8 cellular contexts compared by ENCODE assay signal in the genomic region with DNA sequence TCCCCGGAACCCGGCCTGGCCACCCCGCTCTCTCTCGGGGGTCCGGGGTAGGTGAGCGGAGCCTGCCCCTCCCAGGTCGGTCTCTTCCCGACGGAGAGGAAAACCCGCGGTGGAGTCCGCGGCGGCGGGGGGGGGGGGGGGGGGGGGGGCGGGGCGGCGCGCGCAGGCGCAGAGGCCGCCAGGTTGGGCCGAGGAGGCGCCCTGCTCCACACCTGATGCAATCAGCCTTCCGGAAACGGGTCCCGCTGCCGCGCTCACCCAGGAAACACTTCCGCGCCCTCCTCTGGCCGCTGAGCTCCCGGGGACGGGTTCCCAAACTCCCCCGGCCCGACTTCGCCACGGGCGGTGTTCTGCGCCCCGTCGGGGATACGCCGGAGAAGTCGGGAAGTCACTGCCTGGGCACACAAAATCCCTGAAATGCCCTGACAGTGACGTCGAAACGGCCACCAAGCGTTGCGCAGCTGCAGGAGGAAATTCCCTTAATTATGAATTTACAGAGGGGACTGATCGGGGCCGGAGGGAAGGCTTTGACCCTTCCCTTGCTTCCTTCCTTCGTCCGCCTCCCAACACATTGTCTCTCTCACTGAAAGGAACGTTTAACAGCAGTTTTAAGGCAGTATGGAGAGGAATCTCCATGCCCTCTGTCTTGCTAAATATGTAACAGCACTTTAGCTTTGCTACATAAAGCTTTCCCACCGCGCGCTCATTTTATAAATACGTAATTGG. TPM values are rescaled to one million over a fixed set of nuclear protein-coding genes. Genes with fewer than 3 reads are reported as not detected.
DNase-seq lines count a peak whose midpoint lies in the region; ATAC-seq and TF ChIP-seq lines count a peak whose summit lies in the region.

No MANE protein-coding gene starts in this region.

- peak; percentile 96 for DNase-seq in D341Med (ENCODE audit: low spot score)
- DNase-seq in HT1080 (ENCODE audit: low read depth): peak; percentile 81
- peak; percentile 91 for DNase-seq in OCI-LY7 (ENCODE audit: low spot score)
- DNase-seq in activated naive CD4-positive, alpha-beta T cell treated with anti-CD3 and anti-CD28 coated beads, Interleukin-2, amount 50 U/mL, for 72 hours (ENCODE audit: low spot score in 2 of 2): peak; percentile 68 to 74
- DNase-seq in heart right ventricle: peak; percentile 55 to 70
- peak; percentile 88 for DNase-seq in posterior vena cava (ENCODE audit: low spot score)
- no peak for DNase-seq in AML-193 (lab: John Stamatoyannopoulos, UW)

- WGBS in heart right ventricle, 2 donors: 2 to 3% methylated on average over 46 to 59 of the region's 59 CpGs

- POLR2A ChIA-PET in OCI-LY7 (lab: Charles Lee): interaction anchor here (0.5 to 1.6 kb wide), 12 partner anchors 9 to 1210 kb away, joined by 3 to 9 read pairs (median 4); a partner anchor contains a TSS

- H3K4me3 ChIP-seq in OCI-LY7 (ENCODE audit: low read depth, low read length, poor library complexity, severe bottlenecking) (peak overlapping the region; percentile 74), heart right ventricle (peak overlapping the region; percentile 36 to 98 (median 68))

- H4K20me1 ChIP-seq in OCI-LY7 (ENCODE audit: insufficient read depth, low read length): peaks cover 16% of the 10 kb centered on the region; the same call in 1 of the 2 replicates

- H3K4me1 ChIP-seq in OCI-LY7 (ENCODE audit: insufficient read depth, low read length, poor library complexity, severe bottlenecking): peaks cover 40% of the 10 kb centered on the region
- peaks cover 0 to 52% (median 37%) of the 10 kb centered on the region in 9 donors for H3K4me1 ChIP-seq in heart right ventricle

- H3K9me3 Mint-ChIP-seq in activated naive CD4-positive, alpha-beta T cell treated with anti-CD3 and anti-CD28 coated beads, Interleukin-2, amount 50 U/mL, for 72 hours: peaks cover 0 to 4% of the 10 kb centered on the region in 2 donors

- H3K27ac Mint-ChIP-seq in activated naive CD4-positive, alpha-beta T cell treated with anti-CD3 and anti-CD28 coated beads, Interleukin-2, amount 50 U/mL, for 72 hours: peak overlapping the region; percentile 73 to 94

- H3K36me3 Mint-ChIP-seq in activated naive CD4-positive, alpha-beta T cell treated with anti-CD3 and anti-CD28 coated beads, Interleukin-2, amount 50 U/mL, for 72 hours: peaks cover 12 to 13% of the 10 kb centered on the region in 2 donors

- H3K79me2 ChIP-seq in OCI-LY7 (ENCODE audit: insufficient read depth, low read depth, low read length): peaks cover 25% of the 10 kb centered on the region

- CTCF ChIA-PET in OCI-LY7 (lab: Charles Lee; ENCODE audit: unreplicated experiment): interaction anchor here (0.6 to 1.2 kb wide), 3 partner anchors 40 to 292 kb away, joined by 3 read pairs; a partner anchor contains a TSS

- TF ChIP-seq CTCF in OCI-LY7 (conservative IDR thresholded peaks at IDR 0.05; ENCODE audit: low read length) (peak; percentile 46), heart right ventricle (IDR thresholded peaks at IDR 0.05) (peak in 6 of 9 donors; percentile 15 to 50 (median 32))

- peak overlapping the region; percentile 96 for H3K4me2 ChIP-seq in OCI-LY7 (ENCODE audit: low read length)

- H3K27ac ChIP-seq in OCI-LY7 (ENCODE audit: low read depth, low read length, poor library complexity, severe bottlenecking): peak overlapping the region; percentile 56
- H3K27ac ChIP-seq in heart right ventricle: peak overlapping the region; percentile 72 to 96 (median 88)

- BruUV-seq in OCI-LY7 (replicated peaks; lab: Mats Ljungman, UMichigan): TSS peak; percentile 100

- ATAC-seq in GM21367 (IDR thresholded peaks at IDR 0.05; ENCODE audit: unreplicated experiment) (peak; percentile 42), heart right ventricle (peak; percentile 14 to 54 (median 39))
- peak; percentile 63 to 70 for ATAC-seq in activated naive CD4-positive, alpha-beta T cell treated with anti-CD3 and anti-CD28 coated beads, Interleukin-2, amount 50 U/mL, for 72 hours

- no peaks in the 10 kb centered on the region for H3K9me2 ChIP-seq in OCI-LY7 (ENCODE audit: insufficient read depth, low read length)

- H3K36me3 ChIP-seq in OCI-LY7 (ENCODE audit: insufficient read depth, low read length): no peaks in the 10 kb centered on the region
- no peaks in the 10 kb centered on the region for H3K36me3 ChIP-seq in heart right ventricle

- peaks cover 0 to 50% (median 0%) of the 10 kb centered on the region in 7 donors for H3K27me3 ChIP-seq in heart right ventricle

- intact Hi-C loops in OCI-LY7 (cut with micrococcal nuclease; ENCODE audit: unreplicated experiment): loop anchor here (10.0 kb wide), 1 partner anchor 112 kb away; no protein-coding TSS in a partner anchor
- intact Hi-C loops in heart right ventricle (cut with DNase I): loop anchor here in 6 of 10 donors (5.0 to 10.0 kb wide), 5 partner anchors 162 to 482 kb away; no protein-coding TSS in a partner anchor
- intact Hi-C loops in posterior vena cava (cut with DNase I): loop anchor here (5.0 to 10.0 kb wide), 3 partner anchors 72 to 289 kb away; no protein-coding TSS in a partner anchor

- no peaks in the 10 kb centered on the region for H3K9me3 ChIP-seq in OCI-LY7 (ENCODE audit: low read length)
- H3K9me3 ChIP-seq in heart right ventricle: no peaks in the 10 kb centered on the region

- peak overlapping the region; percentile 99 for H2AFZ ChIP-seq in OCI-LY7 (ENCODE audit: low read length)

RNA-seq across cellular contexts. Expression of a gene that starts 2.1 kb away (rescaled TPM):
- 50.4 and 53.2 TPM in 2 replicates for total RNA-seq in HT1080 (2014; rRNA removed; shearing (Covaris generic))
- 52.2 and 70.7 TPM in 2 replicates for polyA plus RNA-seq in HT1080 (2015; cell fraction: cytosol; rRNA removed)
- 113 and 137 TPM in 2 replicates for polyA plus RNA-seq in HT1080 (2015; cell fraction: nucleus; rRNA removed)
- 47.4 and 66.4 TPM in 2 replicates for total RNA-seq in OCI-LY7 (2014; rRNA removed; shearing (Covaris generic))
- total RNA-seq in OCI-LY7 (2022): 88.5 and 89.8 TPM in 2 replicates
- 1 to 10 TPM; 1.6 to 6.1 TPM for total RNA-seq in activated naive CD4-positive, alpha-beta T cell treated with anti-CD3 and anti-CD28 coated beads, Interleukin-2, amount 50 U/mL, for 72 hours
- 10 to 100 TPM; 22.3 to 35.4 (median 27.8) TPM for total RNA-seq in heart right ventricle
- 10 to 100 TPM in 1 of 2 donors, 1 to 10 TPM in 1; 5.2 to 12.0 TPM for polyA plus RNA-seq in heart right ventricle
- total RNA-seq in posterior vena cava: 10 to 100 TPM; 55.2 to 70.1 TPM

RNA-seq across cellular contexts. Expression of a gene that starts 40.3 kb away (rescaled TPM):
- not detected in 2 replicates for total RNA-seq in HT1080 (2014; rRNA removed; shearing (Covaris generic))
- polyA plus RNA-seq in HT1080 (2015; cell fraction: cytosol; rRNA removed): 0.24 TPM in 1 of 2 replicates, not detected in the other
- not detected in 2 replicates for polyA plus RNA-seq in HT1080 (2015; cell fraction: nucleus; rRNA removed)
- 409 and 430 TPM in 2 replicates for total RNA-seq in OCI-LY7 (2014; rRNA removed; shearing (Covaris generic))
- total RNA-seq in OCI-LY7 (2022): 375 and 432 TPM in 2 replicates
- total RNA-seq in activated naive CD4-positive, alpha-beta T cell treated with anti-CD3 and anti-CD28 coated beads, Interleukin-2, amount 50 U/mL, for 72 hours: 1 to 10 TPM; 1.5 to 4.0 TPM
- total RNA-seq in heart right ventricle: 10 to 100 TPM in 6 of 10 donors, 1 to 10 TPM in 4; 3.2 to 75.9 (median 12.1) TPM
- 1 to 10 TPM; 7.8 to 8.5 TPM for polyA plus RNA-seq in heart right ventricle
- 10 to 100 TPM; 22.1 to 31.0 TPM for total RNA-seq in posterior vena cava

Comparison
In these comparisons a context has a peak if more than half of its experiments do, and no peak if none do; other contexts are left out.
1. DNase-seq: peak in D341Med (single experiment), HT1080 (single experiment), OCI-LY7 (single experiment), activated naive CD4-positive, alpha-beta T cell treated with anti-CD3 and anti-CD28 coated beads, Interleukin-2, amount 50 U/mL, for 72 hours (2 of 2), heart right ventricle (2 of 2) and posterior vena cava (single experiment); none in AML-193 (0 of 2).
2. RNA of a gene that starts 40.3 kb away (total RNA-seq): 375 to 432 TPM in OCI-LY7; 22.1 to 31.0 TPM in posterior vena cava, 3.2 to 75.9 TPM in heart right ventricle, 1.5 to 4.0 TPM in activated naive CD4-positive, alpha-beta T cell treated with anti-CD3 and anti-CD28 coated beads, Interleukin-2, amount 50 U/mL, for 72 hours and not detected in HT1080; every median in the first group is over 4 times any median in the second.
3. Peak in every context shown above with its lines, with median percentiles within 50 percentile points of each other: ATAC-seq.